ENCODE assay signal across 9 cellular contexts in the genomic region with DNA sequence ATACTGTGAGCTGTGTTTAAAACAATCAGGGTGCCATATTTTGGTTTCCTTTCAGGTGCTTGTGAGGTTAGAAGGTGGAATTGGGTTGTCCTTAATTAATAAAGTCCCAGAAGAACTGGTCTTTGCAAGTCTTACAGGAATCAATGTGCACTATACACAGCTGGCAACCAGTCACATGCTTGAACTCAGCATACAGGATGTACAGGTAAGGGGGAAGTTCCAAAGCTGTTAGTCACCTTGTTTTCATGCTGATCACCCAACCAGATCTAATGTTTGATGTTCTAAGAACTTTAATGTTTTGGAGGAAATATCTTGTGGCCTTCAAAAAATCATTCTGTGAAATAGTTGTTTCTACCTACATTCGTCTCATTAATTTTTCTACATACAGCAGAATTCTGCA.
DNase-seq lines count a peak whose midpoint lies in the region; ATAC-seq and TF ChIP-seq lines count a peak whose summit lies in the region.
"Had no signal": no experiment of that assay in that cellular context is flagged by ENCODE, and none has a peak within 500 bp of the region (broad histone marks: within the 10 kb centered on the region; RNA-seq: fewer than 3 reads in every experiment).

No MANE protein-coding gene starts in this region.

- no peak overlapping the region for H3K27ac ChIP-seq in BLaER1 treated with 17β-estradiol and CSF1 and Interleukin-3, amounts not matched to agents 10 nM and 100 nM
- no peak overlapping the region for H3K27ac ChIP-seq in OCI-LY7 (ENCODE audit: low read depth, low read length, poor library complexity, severe bottlenecking)

- intact Hi-C loops in OCI-LY7 (cut with micrococcal nuclease; ENCODE audit: unreplicated experiment), result no loop called here
- intact Hi-C loops in activated naive CD4-positive, alpha-beta T cell treated with anti-CD3 and anti-CD28 coated beads for 36 hours (cut with micrococcal nuclease), result loop anchor here (1.0 to 2.0 kb wide), 4 partner anchors 21 to 125 kb away; no protein-coding TSS in a partner anchor

- POLR2A ChIA-PET in OCI-LY7 (lab: Charles Lee), result interaction anchor here (0.8 kb wide), 1 partner anchor 13 kb away, joined by 3 read pairs; no protein-coding TSS in a partner anchor

- H3K9me3 Mint-ChIP-seq in activated naive CD4-positive, alpha-beta T cell treated with anti-CD3 and anti-CD28 coated beads for 36 hours, result peaks cover 15% of the 10 kb centered on the region

- no peaks in the 10 kb centered on the region for H3K27me3 ChIP-seq in BLaER1 treated with 17β-estradiol and CSF1 and Interleukin-3, amounts not matched to agents 10 nM and 100 nM

- no peaks in the 10 kb centered on the region for H3K27me3 Mint-ChIP-seq in activated naive CD4-positive, alpha-beta T cell treated with anti-CD3 and anti-CD28 coated beads for 36 hours (ENCODE audit: low read depth)

- H2AFZ ChIP-seq in OCI-LY7 (ENCODE audit: low read length), result no peak overlapping the region

- H3K4me1 Mint-ChIP-seq in activated naive CD4-positive, alpha-beta T cell treated with anti-CD3 and anti-CD28 coated beads for 36 hours (ENCODE audit: low read depth), result peaks cover 43% of the 10 kb centered on the region

- H4K20me1 ChIP-seq in BLaER1 treated with 17β-estradiol and CSF1 and Interleukin-3, amounts not matched to agents 10 nM and 100 nM, result no peaks in the 10 kb centered on the region
- no peaks in the 10 kb centered on the region for H4K20me1 ChIP-seq in OCI-LY7 (ENCODE audit: insufficient read depth, low read length)

- no peak overlapping the region for H3K4me3 Mint-ChIP-seq in activated naive CD4-positive, alpha-beta T cell treated with anti-CD3 and anti-CD28 coated beads for 36 hours

- ATAC-seq in HG02973 (IDR thresholded peaks at IDR 0.05; ENCODE audit: unreplicated experiment) (no peak), GM18909 (IDR thresholded peaks at IDR 0.05; ENCODE audit: poor library complexity, unreplicated experiment) (no peak)

- peaks cover 35 to 80% (median 65%) of the 10 kb centered on the region in 11 experiments for H3K9me3 ChIP-seq in BLaER1 treated with 17β-estradiol and CSF1 and Interleukin-3, amounts not matched to agents 10 nM and 100 nM (replicated peaks in 1 of 11)
- H3K9me3 ChIP-seq in OCI-LY7 (ENCODE audit: low read length), result peaks cover 12% of the 10 kb centered on the region; the same call in 1 of the 2 replicates

- BruUV-seq in OCI-LY7 (replicated peaks; lab: Mats Ljungman, UMichigan), result no TSS peak

- H3K4me3 ChIP-seq in BLaER1 treated with 17β-estradiol and CSF1 and Interleukin-3, amounts not matched to agents 10 nM and 100 nM, result 0 out of 20 replicates have a peak overlapping the region, but pooled peaks of 1 of the 10 experiments have one; percentile 1
- no peak overlapping the region for H3K4me3 ChIP-seq in OCI-LY7 (ENCODE audit: low read depth, low read length, poor library complexity, severe bottlenecking)

- H3K79me2 ChIP-seq in OCI-LY7 (ENCODE audit: insufficient read depth, low read depth, low read length), result no peaks in the 10 kb centered on the region

- H3K27ac Mint-ChIP-seq in activated naive CD4-positive, alpha-beta T cell treated with anti-CD3 and anti-CD28 coated beads for 36 hours, result peak overlapping the region; percentile 80

- CTCF ChIA-PET in OCI-LY7 (lab: Charles Lee; ENCODE audit: unreplicated experiment), result no interaction called here
- CTCF ChIA-PET in activated naive CD4-positive, alpha-beta T cell treated with anti-CD3 and anti-CD28 coated beads for 36 hours (lab: Charles Lee), result interaction anchor here (1.1 to 1.2 kb wide), 2 partner anchors 12 to 216 kb away, joined by 3 read pairs; no protein-coding TSS in a partner anchor

- H3K4me1 ChIP-seq in BLaER1 treated with 17β-estradiol and CSF1 and Interleukin-3, amounts not matched to agents 10 nM and 100 nM, result peaks cover 35 to 43% (median 40%) of the 10 kb centered on the region in 10 experiments
- no peaks in the 10 kb centered on the region for H3K4me1 ChIP-seq in OCI-LY7 (ENCODE audit: insufficient read depth, low read length, poor library complexity, severe bottlenecking)

- H3K9ac ChIP-seq in BLaER1 treated with 17β-estradiol and CSF1 and Interleukin-3, amounts not matched to agents 10 nM and 100 nM, result no peak overlapping the region

- DNase-seq in OCI-LY7 (ENCODE audit: low spot score) (peak; percentile 8), iPS-NIHi11 (ENCODE audit: low spot score) (peak; percentile 27), cerebellar nuclear complex (lab: John Stamatoyannopoulos, UW) (no peak), anterior cingulate cortex (lab: John Stamatoyannopoulos, UW) (no peak)
- peak; percentile 68 for DNase-seq in activated naive CD4-positive, alpha-beta T cell treated with anti-CD3 and anti-CD28 coated beads for 36 hours
- DNase-seq: HCEC 1CT had no signal

- H3K9me2 ChIP-seq in OCI-LY7 (ENCODE audit: insufficient read depth, low read length), result no peaks in the 10 kb centered on the region

- peaks cover 61% of the 10 kb centered on the region for H3K36me3 Mint-ChIP-seq in activated naive CD4-positive, alpha-beta T cell treated with anti-CD3 and anti-CD28 coated beads for 36 hours (ENCODE audit: low read depth)

- H3K4me2 ChIP-seq in BLaER1 treated with 17β-estradiol and CSF1 and Interleukin-3, amounts not matched to agents 10 nM and 100 nM, result peak overlapping the region in 9 of 11 experiments; percentile 47 to 68 (median 60); a peak in 11 of 22 replicates
- no peak overlapping the region for H3K4me2 ChIP-seq in OCI-LY7 (ENCODE audit: low read length)

- H3K36me3 ChIP-seq in BLaER1 treated with 17β-estradiol and CSF1 and Interleukin-3, amounts not matched to agents 10 nM and 100 nM, result peaks cover 79 to 91% (median 85%) of the 10 kb centered on the region in 11 experiments
- H3K36me3 ChIP-seq in OCI-LY7 (ENCODE audit: insufficient read depth, low read length), result peaks cover 67% of the 10 kb centered on the region

- no peak for TF ChIP-seq CTCF in OCI-LY7 (conservative IDR thresholded peaks at IDR 0.05; ENCODE audit: low read length)

Comparison
In these comparisons a context has a peak if more than half of its experiments do, and no peak if none do; other contexts are left out.
1. DNase-seq: peak in OCI-LY7 (single experiment), activated naive CD4-positive, alpha-beta T cell treated with anti-CD3 and anti-CD28 coated beads for 36 hours (single experiment) and iPS-NIHi11 (single experiment); none in cerebellar nuclear complex (0 of 2) and anterior cingulate cortex (0 of 58).